Comparison of ENCODE assay signal across 1 cellular context in genomic region chr2:178152542-178152941, GRCh38.
TF ChIP-seq lines count a peak whose summit lies in the region.

No MANE protein-coding gene starts in this region.

TF ChIP-seq in HCT116, 20 proteins besides CTCF, POLR2A, EP300 and RAD21 (continued from another document):
- TF ChIP-seq REST (IDR thresholded peaks at IDR 0.05; ENCODE audit: low read depth) (no peak), TCF7L2 (IDR thresholded peaks at IDR 0.05; ENCODE audit: borderline replicate concordance, extremely low read depth, insufficient read depth, insufficient read length) (no peak)
